In genomic region chr11:16787035-16787744, GRCh38 we compare ENCODE assay signal across 1 cellular context.
TF ChIP-seq lines count a peak whose summit lies in the region.

No MANE protein-coding gene starts in this region.

TF ChIP-seq in GM23338, 12 proteins besides CTCF, POLR2A, EP300 and RAD21 (continued from another document):
- no peak for TF ChIP-seq JUNB (IDR thresholded peaks at IDR 0.05; ENCODE audit: unreplicated experiment)
- TF ChIP-seq CREB1 (CRISPR knock-in tag; IDR thresholded peaks at IDR 0.05; ENCODE audit: low read depth), result no peak
- TF ChIP-seq ZNF114 (CRISPR knock-in tag; IDR thresholded peaks at IDR 0.05), result no peak
- TF ChIP-seq POLR2AphosphoS5 (IDR thresholded peaks at IDR 0.05; ENCODE audit: low read depth), result no peak
- TF ChIP-seq ETS1 (IDR thresholded peaks at IDR 0.05), result no peak
- no peak for TF ChIP-seq STAT1 (IDR thresholded peaks at IDR 0.05; ENCODE audit: unreplicated experiment)
- no peak for TF ChIP-seq EZH2 (IDR thresholded peaks at IDR 0.05; ENCODE audit: low read depth, unreplicated experiment)
